10 cellular contexts compared by ENCODE assay signal in genomic region chr3:133466531-133467386, GRCh38.
DNase-seq lines count a peak whose midpoint lies in the region; ATAC-seq and TF ChIP-seq lines count a peak whose summit lies in the region.
"Had no signal": no experiment of that assay in that cellular context is flagged by ENCODE, and none has a peak within 500 bp of the region (broad histone marks: within the 10 kb centered on the region; RNA-seq: fewer than 3 reads in every experiment).

No MANE protein-coding gene starts in this region.

- peak; percentile 29 for DNase-seq in SKM-1 treated with dmso at 0.1 percent for 144 hours (lab: John Stamatoyannopoulos, UW; ENCODE audit: unreplicated experiment)
- no peak for DNase-seq in SKM-1 (lab: John Stamatoyannopoulos, UW; ENCODE audit: unreplicated experiment)
- DNase-seq in RPMI8226: peak; percentile 62
- peak; percentile 55 to 77 for DNase-seq in gastrocnemius medialis
- DNase-seq in NCI-H2196 (lab: John Stamatoyannopoulos, UW; ENCODE audit: unreplicated experiment): no peak
- DNase-seq in NCI-H2227 treated with DMSO at 0.1 percent for 48 hours (lab: John Stamatoyannopoulos, UW): no peak
- no peak for DNase-seq in cerebellar nuclear complex (lab: John Stamatoyannopoulos, UW)
- DNase-seq: substantia nigra had no signal

- intact Hi-C loops in gastrocnemius medialis (cut with DNase I; ENCODE audit: low total_unique reads): loop anchor here (2.0 kb wide), 1 partner anchor 106 kb away; the partner anchor contains the start of gene CDV3

- in situ Hi-C loops in gastrocnemius medialis (cut with MboI; ENCODE audit: low sequenced_read_pairs in 4 of 4): loop anchor here in 1 of 4 donors (10.0 kb wide), 1 partner anchor 108 kb away; the partner anchor contains the start of gene CDV3

- peak overlapping the region; percentile 33 to 69 (median 65) for H3K27ac ChIP-seq in gastrocnemius medialis
- H3K27ac ChIP-seq: A549 had no signal

- no peak for TF ChIP-seq POLR2A in gastrocnemius medialis (IDR thresholded peaks at IDR 0.05)

- no peaks in the 10 kb centered on the region for H3K36me3 ChIP-seq in gastrocnemius medialis

- H3K27me3 ChIP-seq in gastrocnemius medialis: no peaks in the 10 kb centered on the region

- ATAC-seq in HG02798 (IDR thresholded peaks at IDR 0.05; ENCODE audit: poor library complexity, unreplicated experiment) (peak; percentile 41), gastrocnemius medialis (peak; percentile 87 to 88)
- ATAC-seq: A549 had no signal

- H3K9me3 ChIP-seq in gastrocnemius medialis: no peaks in the 10 kb centered on the region
- H3K9me3 ChIP-seq: A549 had no signal

- H3K4me1 ChIP-seq in gastrocnemius medialis: peaks cover 7 to 16% of the 10 kb centered on the region in 2 donors

- H3K4me3 ChIP-seq in gastrocnemius medialis: no peak overlapping the region
- H3K4me3 ChIP-seq: A549 had no signal

- no peak for TF ChIP-seq CTCF in gastrocnemius medialis (IDR thresholded peaks at IDR 0.05 in 4 of 5, conservative IDR thresholded peaks at IDR 0.05 in 1 of 5)

Comparison
In these comparisons a context has a peak if more than half of its experiments do, and no peak if none do; other contexts are left out.
1. DNase-seq: peak in SKM-1 treated with dmso at 0.1 percent for 144 hours (single experiment), RPMI8226 (single experiment) and gastrocnemius medialis (2 of 2); none in SKM-1 (single experiment), NCI-H2196 (single experiment), NCI-H2227 treated with DMSO at 0.1 percent for 48 hours (single experiment) and cerebellar nuclear complex (0 of 2).